8 cellular contexts compared by ENCODE assay signal in the genomic region with DNA sequence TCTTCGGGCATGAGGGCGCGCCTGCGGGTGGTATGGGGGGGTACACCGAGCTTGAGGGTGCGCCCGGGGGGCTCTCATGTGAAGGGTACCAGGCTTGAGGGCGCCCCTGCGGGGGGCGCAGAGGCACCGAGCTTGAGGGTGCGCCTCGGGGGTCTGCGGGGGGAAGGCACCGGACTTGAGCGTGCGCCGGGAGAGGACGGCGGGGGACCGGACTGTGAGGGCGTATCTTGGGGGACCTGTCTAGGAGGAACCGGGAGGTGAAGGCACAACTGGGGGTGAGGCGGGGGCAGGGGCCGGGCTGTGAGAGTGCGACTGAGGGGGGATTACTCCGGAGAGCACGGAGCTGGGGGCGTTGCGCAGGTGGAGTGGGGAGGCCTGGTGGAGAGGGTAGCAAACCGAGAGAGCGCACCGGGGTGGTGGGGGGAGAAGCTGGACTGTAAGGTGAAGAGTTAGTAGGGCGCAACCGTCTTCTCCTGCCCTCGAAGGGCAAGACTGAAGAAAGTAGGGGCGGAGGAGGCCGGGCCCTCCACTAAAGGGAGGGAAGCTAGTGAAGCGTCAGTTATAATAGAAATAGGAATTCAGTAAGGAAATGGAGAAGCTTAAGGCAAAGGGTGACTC. TPM values are rescaled to one million over a fixed set of nuclear protein-coding genes. Genes with fewer than 3 reads are reported as not detected.
DNase-seq lines count a peak whose midpoint lies in the region; ATAC-seq lines count a peak whose summit lies in the region.

No MANE protein-coding gene starts in this region.

- peak overlapping the region; percentile 99 for H3K27ac Mint-ChIP-seq in memory B cell
- peak overlapping the region; percentile 100 for H3K27ac Mint-ChIP-seq in stimulated activated naive B cell treated with anti-CD40 and anti-IgM and Interleukin-4, amounts not matched to agents 10 μg/mL and 1 μg/mL and 100 μg/mL, for 72 hours

- H3K4me3 Mint-ChIP-seq in memory B cell, result peak overlapping the region; percentile 100
- peak overlapping the region; percentile 99 for H3K4me3 Mint-ChIP-seq in stimulated activated naive B cell treated with anti-CD40 and anti-IgM and Interleukin-4, amounts not matched to agents 10 μg/mL and 1 μg/mL and 100 μg/mL, for 72 hours

- peaks cover 14% of the 10 kb centered on the region for H3K4me1 Mint-ChIP-seq in memory B cell
- H3K4me1 Mint-ChIP-seq in stimulated activated naive B cell treated with anti-CD40 and anti-IgM and Interleukin-4, amounts not matched to agents 10 μg/mL and 1 μg/mL and 100 μg/mL, for 72 hours, result peaks cover 9 to 43% of the 10 kb centered on the region in 2 donors

- DNase-seq in NCI-H82 (lab: John Stamatoyannopoulos, UW), result peak; percentile 34
- no peak for DNase-seq in NCI-H82 treated with DMSO at 0.1 percent for 48 hours (lab: John Stamatoyannopoulos, UW; ENCODE audit: unreplicated experiment)
- peak; percentile 10 for DNase-seq in activated CD4-positive, alpha-beta T cell treated with anti-CD3 and anti-CD28 coated beads for 1 hour
- peak; percentile 39 for DNase-seq in dermis blood vessel endothelial cell
- no peak for DNase-seq in memory B cell (ENCODE audit: low spot score in 2 of 2)
- DNase-seq in stimulated activated naive B cell treated with anti-CD40 and anti-IgM and Interleukin-4, amounts not matched to agents 10 μg/mL and 1 μg/mL and 100 μg/mL, for 72 hours, result peak; percentile 43
- DNase-seq in epidermal melanocyte (ENCODE audit: insufficient read length, low spot score), result no peak

- no peaks in the 10 kb centered on the region for H3K27me3 Mint-ChIP-seq in memory B cell
- H3K27me3 Mint-ChIP-seq in stimulated activated naive B cell treated with anti-CD40 and anti-IgM and Interleukin-4, amounts not matched to agents 10 μg/mL and 1 μg/mL and 100 μg/mL, for 72 hours, result no peaks in the 10 kb centered on the region

- no peaks in the 10 kb centered on the region for H3K9me3 Mint-ChIP-seq in memory B cell
- no peaks in the 10 kb centered on the region for H3K9me3 Mint-ChIP-seq in stimulated activated naive B cell treated with anti-CD40 and anti-IgM and Interleukin-4, amounts not matched to agents 10 μg/mL and 1 μg/mL and 100 μg/mL, for 72 hours

- ATAC-seq in memory B cell (ENCODE audit: low read depth) (peak; percentile 14), GM21529 (IDR thresholded peaks at IDR 0.05; ENCODE audit: unreplicated experiment) (no peak)
- ATAC-seq in stimulated activated naive B cell treated with anti-CD40 and anti-IgM and Interleukin-4, amounts not matched to agents 10 μg/mL and 1 μg/mL and 100 μg/mL, for 72 hours (replicated peaks), result peak; percentile 24 to 41

- no peaks in the 10 kb centered on the region for H3K36me3 Mint-ChIP-seq in memory B cell
- peaks cover 18 to 24% of the 10 kb centered on the region in 2 donors for H3K36me3 Mint-ChIP-seq in stimulated activated naive B cell treated with anti-CD40 and anti-IgM and Interleukin-4, amounts not matched to agents 10 μg/mL and 1 μg/mL and 100 μg/mL, for 72 hours

RNA-seq across cellular contexts. Expression of a gene that starts 1.1 kb away (rescaled TPM):
- total RNA-seq in dermis blood vessel endothelial cell, result 131 and 184 TPM in 2 replicates

Comparison
In these comparisons a context has a peak if more than half of its experiments do, and no peak if none do; other contexts are left out.
1. DNase-seq: peak in NCI-H82 (single experiment), activated CD4-positive, alpha-beta T cell treated with anti-CD3 and anti-CD28 coated beads for 1 hour (single experiment), dermis blood vessel endothelial cell (single experiment) and stimulated activated naive B cell treated with anti-CD40 and anti-IgM and Interleukin-4, amounts not matched to agents 10 μg/mL and 1 μg/mL and 100 μg/mL, for 72 hours (single experiment); none in NCI-H82 treated with DMSO at 0.1 percent for 48 hours (single experiment), memory B cell (0 of 2) and epidermal melanocyte (single experiment).